Comparison of ENCODE assay signal across 33 cellular contexts in the genomic region with DNA sequence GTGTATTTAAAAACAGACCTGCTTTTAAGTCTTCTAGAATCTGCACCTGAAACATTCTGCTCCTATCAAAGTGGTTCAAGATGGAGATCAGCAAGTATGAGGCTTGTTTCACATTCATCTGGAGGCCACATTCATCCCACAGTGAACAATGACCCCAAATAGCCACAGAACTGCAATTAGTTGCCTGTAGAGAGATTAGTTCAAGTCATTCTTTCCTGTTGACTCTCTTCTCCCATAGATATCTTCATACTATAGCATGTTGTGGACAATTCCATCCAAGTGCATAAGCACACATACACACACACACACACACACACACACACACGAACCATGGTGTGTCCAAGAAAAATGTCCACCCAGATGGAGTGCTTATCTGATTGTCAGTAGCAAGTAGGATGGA.
"Had no signal": no experiment of that assay in that cellular context is flagged by ENCODE, and none has a peak within 500 bp of the region (broad histone marks: within the 10 kb centered on the region; RNA-seq: fewer than 3 reads in every experiment).

No MANE protein-coding gene starts in this region.

- H3K27me3 ChIP-seq: ascending aorta, brain microvascular endothelial cell, cardiac muscle cell had no signal

- H3K27me3 Mint-ChIP-seq: activated naive CD8-positive, alpha-beta T cell treated with anti-CD3 and anti-CD28 coated beads, Interleukin-2, amount 50 U/mL, for 24 hours had no signal

- H3K4me3 Mint-ChIP-seq: activated CD8-positive, alpha-beta T cell treated with anti-CD3 and anti-CD28 coated beads, Interleukin-2, amount 10 ng/mL, durations not matched to agents 7 days and 5 days; activated naive CD4-positive, alpha-beta T cell treated with anti-CD3 and anti-CD28 coated beads, Interleukin-2, amount 50 U/mL, for 24 hours; activated naive CD8-positive, alpha-beta T cell treated with anti-CD3 and anti-CD28 coated beads, Interleukin-2, amount 50 U/mL, for 24 hours; activated T-helper 1 cell treated with anti-CD3 and anti-CD28 coated beads, Interleukin-12 subunit alpha, Interleukin-12 subunit beta, Interleukin-2, Interleukin-4 antibody, amounts not matched to agents 30 ng/mL and 10 ng/mL and 1 ng/mL, durations not matched to agents 14 hours and 24 hours and 36 hours; T-helper 17 cell; WTC11 had no signal

- H3K9me3 Mint-ChIP-seq: activated naive CD4-positive, alpha-beta T cell treated with anti-CD3 and anti-CD28 coated beads, Interleukin-2, amount 50 U/mL, for 24 hours had no signal

- DNase-seq: activated CD4-positive, alpha-beta T cell treated with anti-CD3 and anti-CD28 coated beads for 48 hours; activated CD4-positive, alpha-beta T cell treated with anti-CD3 and anti-CD28 coated beads, Interleukin-2, amount 50 U/mL, for 4 hours; activated CD4-positive, CD25-positive, alpha-beta regulatory T cell treated with anti-CD3 and anti-CD28 coated beads, Interleukin-2, amount 50 U/mL, for 72 hours; activated CD8-positive, alpha-beta memory T cell treated with anti-CD3 and anti-CD28 coated beads, Interleukin-2, amount 50 U/mL, for 48 hours; activated CD8-positive, alpha-beta T cell treated with anti-CD3 and anti-CD28 coated beads, Interleukin-2, amount 10 ng/mL, durations not matched to agents 7 days and 5 days; activated effector memory CD4-positive, alpha-beta T cell treated with Interleukin-2 at 50 U/mL for 16 hours; activated naive CD4-positive, alpha-beta T cell; activated naive CD8-positive, alpha-beta T cell treated with anti-CD3 and anti-CD28 coated beads, Interleukin-2, amount 50 U/mL, for 24 hours; activated T-cell treated with anti-CD3 and anti-CD28 coated beads, Interleukin-2, amount 50 U/mL, for 1 hour; amniotic stem cell; brain microvascular endothelial cell; cerebellar nuclear complex; Karpas-422; MM.1S; NCI-H1105; NCI-H1436; NCI-H187; NCI-H2081 treated with DMSO at 0.1 percent for 48 hours; NCI-H345; NCI-H510A; NCI-H526 treated with DMSO at 0.1 percent for 48 hours; NCI-H82; NK-92 treated with Interleukin-12 subunit alpha and Interleukin-12 subunit beta, amount 100 ng/mL, for 24 hours; OCI-M1; SHP77 treated with DMSO at 0.1 percent for 48 hours; T-helper 17 cell; T-helper 9 cell had no signal

- H3K36me3 ChIP-seq: ascending aorta, brain microvascular endothelial cell, cardiac muscle cell had no signal

- H3K4me3 ChIP-seq: ascending aorta, cardiac muscle cell, K562 had no signal

- H3K4me1 Mint-ChIP-seq: activated naive CD4-positive, alpha-beta T cell treated with anti-CD3 and anti-CD28 coated beads, Interleukin-2, amount 50 U/mL, for 24 hours; activated naive CD8-positive, alpha-beta T cell treated with anti-CD3 and anti-CD28 coated beads, Interleukin-2, amount 50 U/mL, for 24 hours; T-helper 17 cell had no signal

- H3K9me3 ChIP-seq: ascending aorta had no signal

- H3K27ac Mint-ChIP-seq: activated CD8-positive, alpha-beta T cell treated with anti-CD3 and anti-CD28 coated beads, Interleukin-2, amount 10 ng/mL, durations not matched to agents 7 days and 5 days; activated naive CD4-positive, alpha-beta T cell treated with anti-CD3 and anti-CD28 coated beads, Interleukin-2, amount 50 U/mL, for 24 hours; activated naive CD8-positive, alpha-beta T cell treated with anti-CD3 and anti-CD28 coated beads, Interleukin-2, amount 50 U/mL, for 24 hours; activated T-helper 1 cell treated with anti-CD3 and anti-CD28 coated beads, Interleukin-12 subunit alpha, Interleukin-12 subunit beta, Interleukin-2, Interleukin-4 antibody, amounts not matched to agents 30 ng/mL and 10 ng/mL and 1 ng/mL, durations not matched to agents 14 hours and 24 hours and 36 hours; T-helper 17 cell; WTC11 had no signal

- H3K27ac ChIP-seq: ascending aorta, brain microvascular endothelial cell, cardiac muscle cell had no signal
